In genomic region chr5:175657593-175658271, GRCh38 we compare ENCODE assay signal across 8 cellular contexts. TPM values are rescaled to one million over a fixed set of nuclear protein-coding genes. Genes with fewer than 3 reads are reported as not detected.
DNase-seq lines count a peak whose midpoint lies in the region; ATAC-seq and TF ChIP-seq lines count a peak whose summit lies in the region.

Gene HRH2, plus strand, starts transcription at chr5:175658071. Its CDS starts 25,163 bp downstream, at chr5:175683234.

- H3K4me3 ChIP-seq in right cardiac atrium (ENCODE audit: low read length) (peak within 1 kb of the TSS; percentile 54), rectal smooth muscle tissue (ENCODE audit: low read length) (peak within 1 kb of the TSS; percentile 51)

- H3K4me1 ChIP-seq in right cardiac atrium (ENCODE audit: control insufficient read depth, insufficient read depth, low read length), result peaks cover 6% of the 10 kb centered on the region
- no peaks in the 10 kb centered on the region for H3K4me1 ChIP-seq in rectal smooth muscle tissue (ENCODE audit: control insufficient read depth, insufficient read depth, low read length)

- H3K9ac ChIP-seq in rectal smooth muscle tissue (ENCODE audit: low read length), result no peak within 1 kb of the TSS

- H3K9me3 ChIP-seq in right cardiac atrium (ENCODE audit: control insufficient read depth, low read length), result no peaks in the 10 kb centered on the region

- peak; percentile 12 for DNase-seq in CMK (ENCODE audit: low read depth)
- DNase-seq in NCI-H82 (lab: John Stamatoyannopoulos, UW), result peak; percentile 51
- peak; percentile 18 for DNase-seq in activated effector memory CD4-positive, alpha-beta T cell treated with Interleukin-2 at 50 U/mL for 16 hours
- DNase-seq in right cardiac atrium, result peak; percentile 45 to 79 (median 75)
- DNase-seq in HEK293T (ENCODE audit: extremely low spot score), result no peak

- peak within 1 kb of the TSS; percentile 34 for H3K27ac ChIP-seq in right cardiac atrium (ENCODE audit: low read length)
- H3K27ac ChIP-seq in rectal smooth muscle tissue (ENCODE audit: low read depth, low read length), result no peak within 1 kb of the TSS

- ATAC-seq in right cardiac atrium (peak; percentile 61 to 67), HG02852 (IDR thresholded peaks at IDR 0.05; ENCODE audit: unreplicated experiment) (no peak), HG03378 (IDR thresholded peaks at IDR 0.05; ENCODE audit: unreplicated experiment) (no peak)

- CTCF ChIA-PET in HEK293T (lab: Yijun Ruan, JAX), result no interaction called here

- 2% methylated on average over 58 of the region's 58 CpGs for WGBS in right cardiac atrium

- no peaks in the 10 kb centered on the region for H3K36me3 ChIP-seq in rectal smooth muscle tissue (ENCODE audit: control insufficient read depth, insufficient read depth, low read length)

- H3K27me3 ChIP-seq in right cardiac atrium (ENCODE audit: control insufficient read depth, insufficient read depth), result no peaks in the 10 kb centered on the region
- H3K27me3 ChIP-seq in rectal smooth muscle tissue (ENCODE audit: control insufficient read depth, insufficient read depth, low read length), result peaks cover 10% of the 10 kb centered on the region

- POLR2A ChIA-PET in HEK293T (lab: Yijun Ruan, JAX), result no interaction called here

- intact Hi-C loops in right cardiac atrium (cut with DNase I), result no loop called here

TF ChIP-seq in HEK293T, 16 proteins besides CTCF, POLR2A, EP300 and RAD21:
- TF ChIP-seq CTBP1 (IDR thresholded peaks at IDR 0.05; ENCODE audit: borderline replicate concordance) (no peak), SUZ12 (IDR thresholded peaks at IDR 0.05) (no peak), FOXM1 (IDR thresholded peaks at IDR 0.05; ENCODE audit: borderline replicate concordance) (no peak), NFRKB (IDR thresholded peaks at IDR 0.05) (no peak), ZNF384 (IDR thresholded peaks at IDR 0.05) (no peak), SP1 (IDR thresholded peaks at IDR 0.05) (no peak), L3MBTL2 (conservative IDR thresholded peaks at IDR 0.05) (no peak), TARDBP (IDR thresholded peaks at IDR 0.05) (no peak), HDGF (IDR thresholded peaks at IDR 0.05; ENCODE audit: borderline replicate concordance) (no peak), FOXK2 (IDR thresholded peaks at IDR 0.05) (no peak), ELF4 (IDR thresholded peaks at IDR 0.05) (no peak), PKNOX1 (IDR thresholded peaks at IDR 0.05) (no peak), FOXA1 (IDR thresholded peaks at IDR 0.05) (no peak), ARNT (IDR thresholded peaks at IDR 0.05) (no peak), LEF1 (IDR thresholded peaks at IDR 0.05; ENCODE audit: borderline replicate concordance) (no peak), BHLHE40 (IDR thresholded peaks at IDR 0.05; ENCODE audit: borderline replicate concordance) (no peak)

RNA-seq across cellular contexts. Expression of gene HRH2, which starts in this region (rescaled TPM):
- 10 to 100 TPM; 21.0 to 37.5 (median 32.0) TPM for total RNA-seq in right cardiac atrium
- 18.6 TPM for polyA plus RNA-seq in right cardiac atrium

Comparison
In these comparisons a context has a peak if more than half of its experiments do, and no peak if none do; other contexts are left out.
1. ATAC-seq: peak in right cardiac atrium (2 of 2); none in HG02852 (single experiment) and HG03378 (single experiment).